Comparison of ENCODE assay signal across 20 cellular contexts in the genomic region with DNA sequence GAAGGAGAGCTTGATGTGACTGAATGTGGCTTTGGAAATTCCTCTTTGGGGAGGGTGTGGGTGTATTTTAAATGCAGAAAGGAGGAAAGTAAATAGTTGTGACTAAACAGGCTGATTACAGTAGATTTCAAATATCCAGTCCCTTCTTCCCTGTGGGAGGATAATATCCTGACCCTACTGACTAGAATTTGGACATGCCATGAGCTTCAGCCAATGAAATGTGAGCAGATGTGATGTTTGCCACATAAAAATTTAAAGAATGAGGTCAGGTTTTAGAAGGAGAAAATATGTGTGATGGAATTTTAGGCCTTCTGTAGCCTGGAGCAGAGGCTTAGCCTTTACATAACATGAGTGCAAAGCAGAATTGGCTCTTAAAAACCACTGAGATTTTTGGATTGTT.
A peak's percentile ranks its signal among the peaks of the same experiment; 100 is the strongest.
DNase-seq lines count a peak whose midpoint lies in the region; TF ChIP-seq lines count a peak whose summit lies in the region.
"Had no signal": no experiment of that assay in that cellular context is flagged by ENCODE, and none has a peak within 500 bp of the region (broad histone marks: within the 10 kb centered on the region; RNA-seq: fewer than 3 reads in every experiment).

No MANE protein-coding gene starts in this region.

- TF ChIP-seq POLR2A in vagina (IDR thresholded peaks at IDR 0.05): no peak

- no peaks in the 10 kb centered on the region for H3K27me3 ChIP-seq in vagina

- no peaks in the 10 kb centered on the region for H3K9me3 ChIP-seq in vagina

- H3K4me1 ChIP-seq in vagina: no peaks in the 10 kb centered on the region

- H3K4me3 ChIP-seq in fibroblast of pulmonary artery (replicated peaks; ENCODE audit: low read depth, low read length) (no peak overlapping the region), vagina (no peak overlapping the region)
- H3K4me3 ChIP-seq: coronary artery, K562, skin epidermis had no signal

- H3K27ac ChIP-seq in vagina: no peak overlapping the region
- H3K27ac ChIP-seq: coronary artery, skin epidermis, WERI-Rb-1 had no signal

- no peaks in the 10 kb centered on the region for H3K36me3 ChIP-seq in vagina
- H3K36me3 ChIP-seq: WERI-Rb-1 had no signal

- DNase-seq in GM04503 (ENCODE audit: low read depth) (peak; percentile 84), T1000 (lab: John Stamatoyannopoulos, UW) (peak; percentile 10), fibroblast of pulmonary artery (ENCODE audit: low read depth) (peak; percentile 74), renal cortical epithelial cell (ENCODE audit: low read depth) (peak; percentile 47), vagina (ENCODE audit: extremely low spot score in 2 of 2) (no peak), LoVo (ENCODE audit: low spot score) (no peak), KG1 (lab: John Stamatoyannopoulos, UW) (no peak), cortex of kidney (lab: John Stamatoyannopoulos, UW) (no peak)
- DNase-seq: activated CD8-positive, alpha-beta memory T cell treated with anti-CD3 and anti-CD28 coated beads, Interleukin-2, amount 50 U/mL, for 4 hours; activated naive CD8-positive, alpha-beta T cell treated with anti-CD3 and anti-CD28 coated beads for 36 hours; CD4-positive, alpha-beta memory T cell; GF-D8; NCI-H748 treated with DMSO at 0.1 percent for 48 hours; nephron progenitor cell; SHP77; substantia nigra; WERI-Rb-1 had no signal

- TF ChIP-seq CTCF in fibroblast of pulmonary artery (IDR thresholded peaks at IDR 0.05; ENCODE audit: low read length, missing control alignments): no peak
- no peak for TF ChIP-seq CTCF in vagina (IDR thresholded peaks at IDR 0.05)

- intact Hi-C loops in vagina (cut with DNase I): no loop called here

Comparison
In these comparisons a context has a peak if more than half of its experiments do, and no peak if none do; other contexts are left out.
1. DNase-seq: peak in GM04503 (single experiment), T1000 (single experiment), fibroblast of pulmonary artery (single experiment) and renal cortical epithelial cell (single experiment); none in vagina (0 of 2), LoVo (single experiment), KG1 (single experiment) and cortex of kidney (single experiment).